15 cellular contexts compared by ENCODE assay signal in genomic region chr10:131354380-131354779, GRCh38. TPM values are rescaled to one million over a fixed set of nuclear protein-coding genes. Genes with fewer than 3 reads are reported as not detected.
DNase-seq lines count a peak whose midpoint lies in the region; ATAC-seq and TF ChIP-seq lines count a peak whose summit lies in the region.
"Had no signal": no experiment of that assay in that cellular context is flagged by ENCODE, and none has a peak within 500 bp of the region (broad histone marks: within the 10 kb centered on the region; RNA-seq: fewer than 3 reads in every experiment).

No MANE protein-coding gene starts in this region.

- H3K27ac Mint-ChIP-seq in activated CD4-positive, alpha-beta T cell treated with anti-CD3 and anti-CD28 coated beads, Interleukin-2, amount 10 ng/mL, durations not matched to agents 24 days and 14 days, result no peak overlapping the region
- H3K27ac Mint-ChIP-seq: activated CD8-positive, alpha-beta memory T cell treated with anti-CD3 and anti-CD28 coated beads, Interleukin-2, amount 10 ng/mL, durations not matched to agents 7 days and 5 days; CD4-positive, alpha-beta T cell had no signal

- no peak for TF ChIP-seq EP300 in esophagus muscularis mucosa (IDR thresholded peaks at IDR 0.05)

- 47% methylated on average over 9 of the region's 9 CpGs for WGBS in esophagus muscularis mucosa
- WGBS in testis, 2 donors, result 43% methylated on average over 9 of the region's 9 CpGs

- no peak overlapping the region for H3K4me3 Mint-ChIP-seq in activated CD4-positive, alpha-beta T cell treated with anti-CD3 and anti-CD28 coated beads, Interleukin-2, amount 10 ng/mL, durations not matched to agents 24 days and 14 days
- H3K4me3 Mint-ChIP-seq: activated CD8-positive, alpha-beta memory T cell treated with anti-CD3 and anti-CD28 coated beads, Interleukin-2, amount 10 ng/mL, durations not matched to agents 7 days and 5 days; CD4-positive, alpha-beta T cell had no signal

- TF ChIP-seq CTCF in esophagus muscularis mucosa (IDR thresholded peaks at IDR 0.05), result no peak
- no peak for TF ChIP-seq CTCF in testis (IDR thresholded peaks at IDR 0.05)
- no peak for TF ChIP-seq CTCF in omental fat pad (IDR thresholded peaks at IDR 0.05)

- H3K9me3 Mint-ChIP-seq in activated CD4-positive, alpha-beta T cell treated with anti-CD3 and anti-CD28 coated beads, Interleukin-2, amount 10 ng/mL, durations not matched to agents 24 days and 14 days, result no peaks in the 10 kb centered on the region
- H3K9me3 Mint-ChIP-seq: CD4-positive, alpha-beta T cell had no signal

- intact Hi-C loops in activated CD4-positive, alpha-beta T cell treated with anti-CD3 and anti-CD28 coated beads, Interleukin-2, amount 10 ng/mL, durations not matched to agents 24 days and 14 days (cut with micrococcal nuclease), result no loop called here
- intact Hi-C loops in esophagus muscularis mucosa (cut with DNase I), result no loop called here
- intact Hi-C loops in testis (cut with DNase I; ENCODE audit: low total_unique reads), result no loop called here

- no peak for TF ChIP-seq POLR2A in esophagus muscularis mucosa (IDR thresholded peaks at IDR 0.05; ENCODE audit: low read depth)
- TF ChIP-seq POLR2A in testis (IDR thresholded peaks at IDR 0.05), result no peak

- H3K36me3 ChIP-seq in esophagus muscularis mucosa, result no peaks in the 10 kb centered on the region
- H3K36me3 ChIP-seq in testis (ENCODE audit: low read depth, missing control alignments), result no peaks in the 10 kb centered on the region
- H3K36me3 ChIP-seq: transverse colon had no signal

- ATAC-seq in GM18517 (IDR thresholded peaks at IDR 0.05; ENCODE audit: unreplicated experiment) (no peak), omental fat pad (ENCODE audit: low FRiP score) (no peak)
- ATAC-seq: activated CD8-positive, alpha-beta memory T cell treated with anti-CD3 and anti-CD28 coated beads, Interleukin-2, amount 10 ng/mL, durations not matched to agents 7 days and 5 days; body of pancreas had no signal

- H3K27me3 ChIP-seq in esophagus muscularis mucosa, result peaks cover 0 to 59% (median 0%) of the 10 kb centered on the region in 4 donors
- H3K27me3 ChIP-seq in testis, result no peaks in the 10 kb centered on the region
- H3K27me3 ChIP-seq: body of pancreas, transverse colon had no signal

- H3K27me3 Mint-ChIP-seq in activated CD4-positive, alpha-beta T cell treated with anti-CD3 and anti-CD28 coated beads, Interleukin-2, amount 10 ng/mL, durations not matched to agents 24 days and 14 days, result no peaks in the 10 kb centered on the region
- H3K27me3 Mint-ChIP-seq: activated CD8-positive, alpha-beta memory T cell treated with anti-CD3 and anti-CD28 coated beads, Interleukin-2, amount 10 ng/mL, durations not matched to agents 7 days and 5 days had no signal

- H3K4me1 ChIP-seq in esophagus muscularis mucosa (no peaks in the 10 kb centered on the region), testis (no peaks in the 10 kb centered on the region)
- H3K4me1 ChIP-seq: body of pancreas, transverse colon had no signal

- H3K9me3 ChIP-seq in esophagus muscularis mucosa, result no peaks in the 10 kb centered on the region
- no peaks in the 10 kb centered on the region for H3K9me3 ChIP-seq in testis
- H3K9me3 ChIP-seq: body of pancreas, transverse colon had no signal

- H3K27ac ChIP-seq in esophagus muscularis mucosa (replicated peaks in 1 of 4) (no peak overlapping the region), testis (no peak overlapping the region)
- H3K27ac ChIP-seq: body of pancreas, coronary artery, transverse colon had no signal

- H3K4me3 ChIP-seq in esophagus muscularis mucosa, result no peak overlapping the region
- no peak overlapping the region for H3K4me3 ChIP-seq in testis
- H3K4me3 ChIP-seq: body of pancreas, coronary artery, transverse colon had no signal

- H3K36me3 Mint-ChIP-seq in activated CD4-positive, alpha-beta T cell treated with anti-CD3 and anti-CD28 coated beads, Interleukin-2, amount 10 ng/mL, durations not matched to agents 24 days and 14 days (ENCODE audit: low read depth), result no peaks in the 10 kb centered on the region
- H3K36me3 Mint-ChIP-seq: activated CD8-positive, alpha-beta memory T cell treated with anti-CD3 and anti-CD28 coated beads, Interleukin-2, amount 10 ng/mL, durations not matched to agents 7 days and 5 days had no signal

- H3K4me1 Mint-ChIP-seq in activated CD4-positive, alpha-beta T cell treated with anti-CD3 and anti-CD28 coated beads, Interleukin-2, amount 10 ng/mL, durations not matched to agents 24 days and 14 days, result no peaks in the 10 kb centered on the region
- H3K4me1 Mint-ChIP-seq: activated CD8-positive, alpha-beta memory T cell treated with anti-CD3 and anti-CD28 coated beads, Interleukin-2, amount 10 ng/mL, durations not matched to agents 7 days and 5 days had no signal

- peak; percentile 57 for DNase-seq in activated CD4-positive, alpha-beta T cell treated with anti-CD3 and anti-CD28 coated beads, Interleukin-2, amount 10 ng/mL, durations not matched to agents 24 days and 14 days
- DNase-seq in activated CD4-positive, alpha-beta T cell treated with anti-CD3 and anti-CD28 coated beads, Interleukin-2, amount 50 U/mL, for 48 hours, result no peak
- DNase-seq in NCI-H460 (ENCODE audit: extremely low read depth, low read depth) (peak; percentile 4), esophagus muscularis mucosa (ENCODE audit: extremely low spot score) (peak; percentile 80), testis (peak; percentile 50), NCI-H82 treated with DMSO at 0.1 percent for 48 hours (lab: John Stamatoyannopoulos, UW; ENCODE audit: unreplicated experiment) (no peak), omental fat pad (ENCODE audit: low spot score) (no peak)
- DNase-seq: activated CD8-positive, alpha-beta memory T cell treated with anti-CD3 and anti-CD28 coated beads, Interleukin-2, amount 10 ng/mL, durations not matched to agents 7 days and 5 days; CD4-positive, alpha-beta T cell; kidney glomerular epithelial cell; NCI-H2171 treated with DMSO at 0.1 percent for 48 hours; transverse colon had no signal

RNA-seq across cellular contexts. Expression of gene TCERG1L, which starts 42.9 kb away (rescaled TPM):
- total RNA-seq in activated CD4-positive, alpha-beta T cell treated with anti-CD3 and anti-CD28 coated beads, Interleukin-2, amount 10 ng/mL, durations not matched to agents 24 days and 14 days, result not detected in 2 replicates
- 0.12 and 0.27 TPM in 2 replicates for total RNA-seq in NCI-H460 (2014; rRNA removed; shearing (Covaris generic))
- polyA plus RNA-seq in NCI-H460 (2014; cell fraction: nucleus; rRNA removed), result 0.15 and 0.41 TPM in 2 replicates
- total RNA-seq in esophagus muscularis mucosa (not detected), testis (1 to 10 TPM; 7.7 to 8.3 TPM), omental fat pad (under 1 TPM in 1 of 4 donors, not detected in 3; 0.24 TPM)
- polyA plus RNA-seq in testis (ENCODE audit: insufficient read depth, low read depth, low replicate concordance), result 3.0 TPM

Comparison
In these comparisons a context has a peak if more than half of its experiments do, and no peak if none do; other contexts are left out.
1. DNase-seq: peak in activated CD4-positive, alpha-beta T cell treated with anti-CD3 and anti-CD28 coated beads, Interleukin-2, amount 10 ng/mL, durations not matched to agents 24 days and 14 days (single experiment), NCI-H460 (single experiment), esophagus muscularis mucosa (single experiment) and testis (single experiment); none in activated CD4-positive, alpha-beta T cell treated with anti-CD3 and anti-CD28 coated beads, Interleukin-2, amount 50 U/mL, for 48 hours (0 of 2), NCI-H82 treated with DMSO at 0.1 percent for 48 hours (single experiment) and omental fat pad (single experiment).